25 cellular contexts compared by ENCODE assay signal in the genomic region with DNA sequence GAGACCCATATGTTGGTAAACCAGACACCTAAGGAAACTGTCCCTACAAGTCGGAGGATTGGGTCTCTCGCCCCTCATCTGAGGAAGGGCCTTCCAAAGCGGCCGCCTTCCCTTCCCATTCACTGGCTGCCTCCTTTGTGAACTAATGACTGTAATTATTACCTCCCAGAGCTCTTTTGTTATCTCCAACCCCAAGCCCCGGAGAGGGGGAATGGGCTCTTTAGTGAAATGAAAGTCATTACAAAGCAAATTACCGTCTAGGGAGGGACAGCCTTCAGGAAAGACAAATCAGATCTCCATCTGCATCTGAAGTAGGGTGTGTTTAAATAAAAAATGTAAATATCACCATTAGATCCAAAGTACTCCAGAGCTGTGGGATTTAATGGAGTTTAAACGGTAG. TPM values are rescaled to one million over a fixed set of nuclear protein-coding genes. Genes with fewer than 3 reads are reported as not detected.
A peak's percentile ranks its signal among the peaks of the same experiment; 100 is the strongest.
DNase-seq lines count a peak whose midpoint lies in the region; ATAC-seq, FAIRE-seq and TF ChIP-seq lines count a peak whose summit lies in the region.
"Had no signal": no experiment of that assay in that cellular context is flagged by ENCODE, and none has a peak within 500 bp of the region (broad histone marks: within the 10 kb centered on the region; RNA-seq: fewer than 3 reads in every experiment).

No MANE protein-coding gene starts in this region.

- H3K4me1 ChIP-seq in upper lobe of right lung, result no peaks in the 10 kb centered on the region
- H3K4me1 ChIP-seq: BE2C, gastrocnemius medialis had no signal

- intact Hi-C loops in upper lobe of right lung (cut with DNase I), result no loop called here

- no peak for ATAC-seq in upper lobe of right lung
- ATAC-seq: gastrocnemius medialis, left ventricle myocardium superior, mucosa of descending colon had no signal

- no peaks in the 10 kb centered on the region for H3K36me3 ChIP-seq in upper lobe of right lung
- H3K36me3 ChIP-seq: BE2C, cardiac muscle cell, gastrocnemius medialis had no signal

- peak; percentile 40 for DNase-seq in DMS79 (lab: John Stamatoyannopoulos, UW)
- DNase-seq in NCI-H1105 (lab: John Stamatoyannopoulos, UW), result peak; percentile 81
- DNase-seq in NCI-H2227 treated with DMSO at 0.1 percent for 48 hours (lab: John Stamatoyannopoulos, UW), result peak; percentile 93
- DNase-seq in iPS DF 19.7 (ENCODE audit: low read depth, low spot score), result peak; percentile 91
- DNase-seq in NK-92 treated with Interleukin-12 subunit alpha and Interleukin-12 subunit beta, amount 100 ng/mL, for 24 hours (lab: John Stamatoyannopoulos, UW), result no peak
- no peak for DNase-seq in SW480 (ENCODE audit: low spot score)
- no peak for DNase-seq in upper lobe of right lung
- DNase-seq in GM19239 (ENCODE audit: insufficient read length, low spot score), result no peak
- DNase-seq: activated CD4-positive, alpha-beta memory T cell treated with anti-CD3 and anti-CD28 coated beads for 36 hours; activated naive CD4-positive, alpha-beta T cell; amniotic stem cell; BE2C; Calu3; dorsolateral prefrontal cortex; erythroblast; gastrocnemius medialis; left ventricle myocardium superior; mucosa of descending colon; occipital lobe; SHP77 treated with DMSO at 0.1 percent for 48 hours; stimulated activated CD4-positive, alpha-beta T cell treated with anti-CD3 and anti-CD28 coated beads, Interleukin-15, amount 100 ng/mL, for 24 hours had no signal

- no peak for FAIRE-seq in GM19239 (lab: Jason Lieb, UNC)
- FAIRE-seq: A204.1, GM12891 had no signal

- H3K9me3 ChIP-seq in upper lobe of right lung, result no peaks in the 10 kb centered on the region
- H3K9me3 ChIP-seq: BE2C, gastrocnemius medialis, mucosa of descending colon had no signal

- H3K27ac ChIP-seq in upper lobe of right lung, result no peak overlapping the region
- H3K27ac ChIP-seq: cardiac muscle cell, gastrocnemius medialis had no signal

- TF ChIP-seq CTCF in upper lobe of right lung (IDR thresholded peaks at IDR 0.05), result no peak

- H3K27me3 ChIP-seq in upper lobe of right lung, result peaks cover 82% of the 10 kb centered on the region

- H3K4me3 ChIP-seq in upper lobe of right lung, result no peak overlapping the region
- H3K4me3 ChIP-seq: cardiac muscle cell, gastrocnemius medialis, mucosa of descending colon had no signal

RNA-seq across cellular contexts. Expression of gene GAD2, which starts 2.6 kb away (rescaled TPM):
- not detected for total RNA-seq in upper lobe of right lung
- total RNA-seq: activated CD4-positive, alpha-beta memory T cell treated with anti-CD3 and anti-CD28 coated beads for 36 hours; Calu3; cardiac muscle cell; gastrocnemius medialis; left ventricle myocardium superior; mucosa of descending colon; NCI-H460 had no signal

Comparison
In these comparisons a context has a peak if more than half of its experiments do, and no peak if none do; other contexts are left out.
1. DNase-seq: peak in DMS79 (single experiment), NCI-H1105 (single experiment), NCI-H2227 treated with DMSO at 0.1 percent for 48 hours (single experiment) and iPS DF 19.7 (single experiment); none in NK-92 treated with Interleukin-12 subunit alpha and Interleukin-12 subunit beta, amount 100 ng/mL, for 24 hours (single experiment), SW480 (single experiment), upper lobe of right lung (single experiment) and GM19239 (single experiment).